ENCODE assay signal across 23 cellular contexts in genomic region chr2:6723865-6724571, GRCh38.
DNase-seq lines count a peak whose midpoint lies in the region; ATAC-seq and TF ChIP-seq lines count a peak whose summit lies in the region.
"Had no signal": no experiment of that assay in that cellular context is flagged by ENCODE, and none has a peak within 500 bp of the region (broad histone marks: within the 10 kb centered on the region; RNA-seq: fewer than 3 reads in every experiment).

No MANE protein-coding gene starts in this region.

- H3K27ac Mint-ChIP-seq in CD8-positive, alpha-beta T cell = no peak overlapping the region
- H3K27ac Mint-ChIP-seq: activated T-cell treated with anti-CD3 and anti-CD28 coated beads, Interleukin-2, amount 50 U/mL, for 24 hours; stimulated activated memory B cell treated with anti-CD40 and anti-IgM and Interleukin-4, amounts not matched to agents 10 μg/mL and 1 μg/mL and 100 μg/mL, for 72 hours had no signal

- ATAC-seq in RWPE2 (ENCODE audit: low read depth) (peak; percentile 51; the same call in 2 of the 3 replicates), lung (ENCODE audit: insufficient read depth, low FRiP score) (peak; percentile 39), HG03135 (IDR thresholded peaks at IDR 0.05; ENCODE audit: unreplicated experiment) (no peak)
- no peak for ATAC-seq in CD8-positive, alpha-beta T cell
- ATAC-seq: A549; body of pancreas; heart right ventricle; stimulated activated memory B cell treated with anti-CD40 and anti-IgM and Interleukin-4, amounts not matched to agents 10 μg/mL and 1 μg/mL and 100 μg/mL, for 72 hours had no signal

- H3K9me3 Mint-ChIP-seq in CD8-positive, alpha-beta T cell = no peaks in the 10 kb centered on the region
- H3K9me3 Mint-ChIP-seq: activated T-cell treated with anti-CD3 and anti-CD28 coated beads, Interleukin-2, amount 50 U/mL, for 24 hours; stimulated activated memory B cell treated with anti-CD40 and anti-IgM and Interleukin-4, amounts not matched to agents 10 μg/mL and 1 μg/mL and 100 μg/mL, for 72 hours had no signal

- H3K4me1 ChIP-seq in RWPE2 (ENCODE audit: insufficient read depth, poor library complexity, severe bottlenecking) (peaks cover 9% of the 10 kb centered on the region), lung (ENCODE audit: control insufficient read depth in 2 of 2, insufficient read depth in 2 of 2, low read length in 2 of 2) (peaks cover 0 to 2% of the 10 kb centered on the region in 2 donors)
- no peaks in the 10 kb centered on the region for H3K4me1 ChIP-seq in CD8-positive, alpha-beta T cell (ENCODE audit: insufficient read depth, low read length)
- H3K4me1 ChIP-seq: A549, body of pancreas, Caco-2, heart right ventricle, Peyer's patch, testis had no signal

- H3K4me3 ChIP-seq in RWPE2 (ENCODE audit: severe bottlenecking) = no peak overlapping the region
- no peak overlapping the region for H3K4me3 ChIP-seq in lung
- H3K4me3 ChIP-seq in CD8-positive, alpha-beta T cell (ENCODE audit: low read depth, low read length) = no peak overlapping the region
- H3K4me3 ChIP-seq: A549, body of pancreas, heart right ventricle, Peyer's patch, SK-N-MC, testis had no signal

- DNase-seq in NCI-H345 (lab: John Stamatoyannopoulos, UW) (peak; percentile 53), NCI-H345 treated with DMSO at 0.1 percent for 48 hours (lab: John Stamatoyannopoulos, UW; ENCODE audit: unreplicated experiment) (no peak), NCI-H2081 (lab: John Stamatoyannopoulos, UW) (peak; percentile 78 to 89), RWPE2 (ENCODE audit: low spot score) (no peak), lung (ENCODE audit: low spot score) (no peak), activated gamma-delta T cell treated with Interleukin-2 at 50 U/mL for 16 hours (no peak)
- DNase-seq in CD8-positive, alpha-beta T cell = no peak
- DNase-seq: activated CD4-positive, alpha-beta T cell treated with anti-CD3 and anti-CD28 coated beads for 4 hours; activated CD8-positive, alpha-beta memory T cell treated with anti-CD3 and anti-CD28 coated beads for 24 hours; activated T-cell treated with anti-CD3 and anti-CD28 coated beads, Interleukin-2, amount 50 U/mL, for 24 hours; body of pancreas; Caco-2; effector CD8-positive, alpha-beta T cell; heart right ventricle; mesenchymal stem cell; nucleus accumbens; Peyer's patch; stimulated activated CD4-positive, alpha-beta T cell treated with anti-CD3 and anti-CD28 coated beads, Interleukin-4, amount 100 ng/mL, for 1 hour; testis had no signal

- H3K4me1 Mint-ChIP-seq in CD8-positive, alpha-beta T cell (ENCODE audit: low read depth) = no peaks in the 10 kb centered on the region
- H3K4me1 Mint-ChIP-seq: stimulated activated memory B cell treated with anti-CD40 and anti-IgM and Interleukin-4, amounts not matched to agents 10 μg/mL and 1 μg/mL and 100 μg/mL, for 72 hours had no signal

- POLR2A ChIA-PET in CD8-positive, alpha-beta T cell (lab: Charles Lee) = interaction anchor here (0.5 kb wide), 1 partner anchor 1302 kb away, joined by 4 read pairs; no protein-coding TSS in a partner anchor

- CTCF ChIA-PET in CD8-positive, alpha-beta T cell (lab: Charles Lee) = interaction anchor here (0.8 kb wide), 1 partner anchor 75 kb away, joined by 3 read pairs; no protein-coding TSS in a partner anchor

- 64 to 85% methylated on average over 8 of the region's 8 CpGs for WGBS in lung, 2 donors

- H3K27me3 Mint-ChIP-seq in CD8-positive, alpha-beta T cell (ENCODE audit: low read depth) = peaks cover 20% of the 10 kb centered on the region
- H3K27me3 Mint-ChIP-seq: stimulated activated memory B cell treated with anti-CD40 and anti-IgM and Interleukin-4, amounts not matched to agents 10 μg/mL and 1 μg/mL and 100 μg/mL, for 72 hours had no signal

- H3K9me3 ChIP-seq in RWPE2 (ENCODE audit: severe bottlenecking) (no peaks in the 10 kb centered on the region), lung (ENCODE audit: control insufficient read depth in 2 of 2, insufficient read depth in 1 of 2, low read length in 1 of 2) (no peaks in the 10 kb centered on the region)
- no peaks in the 10 kb centered on the region for H3K9me3 ChIP-seq in CD8-positive, alpha-beta T cell (ENCODE audit: low read length)
- H3K9me3 ChIP-seq: A549, body of pancreas, Caco-2, heart right ventricle, Peyer's patch, testis had no signal

- H3K4me3 Mint-ChIP-seq in CD8-positive, alpha-beta T cell = no peak overlapping the region
- H3K4me3 Mint-ChIP-seq: activated T-cell treated with anti-CD3 and anti-CD28 coated beads, Interleukin-2, amount 50 U/mL, for 24 hours; stimulated activated memory B cell treated with anti-CD40 and anti-IgM and Interleukin-4, amounts not matched to agents 10 μg/mL and 1 μg/mL and 100 μg/mL, for 72 hours had no signal

- intact Hi-C loops in CD8-positive, alpha-beta T cell (cut with DNase I, micrococcal nuclease) = no loop called here

- H3K27me3 ChIP-seq in RWPE2 (ENCODE audit: insufficient read depth, poor library complexity, severe bottlenecking) = no peaks in the 10 kb centered on the region
- no peaks in the 10 kb centered on the region for H3K27me3 ChIP-seq in lung (ENCODE audit: control insufficient read depth, insufficient read depth)
- H3K27me3 ChIP-seq in CD8-positive, alpha-beta T cell (ENCODE audit: insufficient read depth, low read length) = no peaks in the 10 kb centered on the region
- H3K27me3 ChIP-seq: body of pancreas, Peyer's patch, testis had no signal

- H3K36me3 Mint-ChIP-seq in CD8-positive, alpha-beta T cell = no peaks in the 10 kb centered on the region
- H3K36me3 Mint-ChIP-seq: stimulated activated memory B cell treated with anti-CD40 and anti-IgM and Interleukin-4, amounts not matched to agents 10 μg/mL and 1 μg/mL and 100 μg/mL, for 72 hours had no signal

- H3K36me3 ChIP-seq in RWPE2 (ENCODE audit: low read depth) (no peaks in the 10 kb centered on the region), lung (ENCODE audit: control insufficient read depth in 2 of 2, insufficient read depth in 2 of 2, low read length in 2 of 2) (no peaks in the 10 kb centered on the region)
- H3K36me3 ChIP-seq in CD8-positive, alpha-beta T cell (ENCODE audit: insufficient read depth, low read length) = no peaks in the 10 kb centered on the region
- H3K36me3 ChIP-seq: heart right ventricle, Peyer's patch had no signal

- TF ChIP-seq CTCF in RWPE2 (IDR thresholded peaks at IDR 0.05; ENCODE audit: poor library complexity, severe bottlenecking) (no peak), lung (IDR thresholded peaks at IDR 0.05; ENCODE audit: control extremely low read depth, extremely low read depth) (no peak)
- TF ChIP-seq CTCF in CD8-positive, alpha-beta T cell (IDR thresholded peaks at IDR 0.05) = no peak

- H3K27ac ChIP-seq in RWPE2 (ENCODE audit: poor library complexity, severe bottlenecking) (peak overlapping the region; percentile 52), lung (ENCODE audit: low read depth in 1 of 2, low read length in 1 of 2) (peak overlapping the region in 1 of 2 donors; percentile 9)
- no peak overlapping the region for H3K27ac ChIP-seq in CD8-positive, alpha-beta T cell (ENCODE audit: low read depth, low read length)
- H3K27ac ChIP-seq: A549, body of pancreas, heart right ventricle, Peyer's patch, SK-N-MC, testis had no signal

Comparison
In these comparisons a context has a peak if more than half of its experiments do, and no peak if none do; other contexts are left out.
1. DNase-seq: peak in NCI-H345 (single experiment) and NCI-H2081 (2 of 2); none in NCI-H345 treated with DMSO at 0.1 percent for 48 hours (single experiment), RWPE2 (single experiment), lung (single experiment), activated gamma-delta T cell treated with Interleukin-2 at 50 U/mL for 16 hours (single experiment) and CD8-positive, alpha-beta T cell (0 of 7).
2. ATAC-seq: peak in RWPE2 (single experiment) and lung (single experiment); none in CD8-positive, alpha-beta T cell (single experiment) and HG03135 (single experiment).